1 cellular context compared by ENCODE assay signal in genomic region chr19:56147307-56147706, GRCh38.
TF ChIP-seq lines count a peak whose summit lies in the region.

No MANE protein-coding gene starts in this region.

TF ChIP-seq in WTC11, 78 proteins besides CTCF, POLR2A, EP300 and RAD21 (continued from another document):
- no peak for TF ChIP-seq JUN (CRISPR knock-in tag; IDR thresholded peaks at IDR 0.05)
- TF ChIP-seq, protein P1, sequence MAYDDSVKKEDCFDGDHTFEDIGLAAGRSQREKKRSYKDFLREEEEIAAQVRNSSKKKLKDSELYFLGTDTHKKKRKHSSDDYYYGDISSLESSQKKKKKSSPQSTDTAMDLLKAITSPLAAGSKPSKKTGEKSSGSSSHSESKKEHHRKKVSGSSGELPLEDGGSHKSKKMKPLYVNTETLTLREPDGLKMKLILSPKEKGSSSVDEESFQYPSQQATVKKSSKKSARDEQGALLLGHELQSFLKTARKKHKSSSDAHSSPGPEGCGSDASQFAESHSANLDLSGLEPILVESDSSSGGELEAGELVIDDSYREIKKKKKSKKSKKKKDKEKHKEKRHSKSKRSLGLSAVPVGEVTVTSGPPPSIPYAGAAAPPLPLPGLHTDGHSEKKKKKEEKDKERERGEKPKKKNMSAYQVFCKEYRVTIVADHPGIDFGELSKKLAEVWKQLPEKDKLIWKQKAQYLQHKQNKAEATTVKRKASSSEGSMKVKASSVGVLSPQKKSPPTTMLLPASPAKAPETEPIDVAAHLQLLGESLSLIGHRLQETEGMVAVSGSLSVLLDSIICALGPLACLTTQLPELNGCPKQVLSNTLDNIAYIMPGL (CRISPR knock-in tag; IDR thresholded peaks at IDR 0.05) = no peak
- TF ChIP-seq ZNF423 (CRISPR knock-in tag; IDR thresholded peaks at IDR 0.05) = no peak
- TF ChIP-seq ZBTB21 (CRISPR knock-in tag; IDR thresholded peaks at IDR 0.05; ENCODE audit: borderline replicate concordance) = no peak
- TF ChIP-seq NFYB (CRISPR knock-in tag; conservative IDR thresholded peaks at IDR 0.05; ENCODE audit: low read depth) = no peak
- TF ChIP-seq, protein P2, sequence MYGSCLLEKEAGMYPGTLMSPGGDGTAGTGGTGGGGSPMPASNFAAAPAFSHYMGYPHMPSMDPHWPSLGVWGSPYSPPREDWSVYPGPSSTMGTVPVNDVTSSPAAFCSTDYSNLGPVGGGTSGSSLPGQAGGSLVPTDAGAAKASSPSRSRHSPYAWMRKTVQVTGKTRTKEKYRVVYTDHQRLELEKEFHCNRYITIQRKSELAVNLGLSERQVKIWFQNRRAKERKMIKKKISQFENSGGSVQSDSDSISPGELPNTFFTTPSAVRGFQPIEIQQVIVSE (CRISPR knock-in tag; IDR thresholded peaks at IDR 0.05; ENCODE audit: borderline replicate concordance) = no peak
- no peak for TF ChIP-seq E2F1 (CRISPR knock-in tag; IDR thresholded peaks at IDR 0.05)
- TF ChIP-seq ZBTB43 (CRISPR knock-in tag; IDR thresholded peaks at IDR 0.05) = no peak
- TF ChIP-seq SMAD4 (CRISPR knock-in tag; IDR thresholded peaks at IDR 0.05) = no peak
